8 cellular contexts compared by ENCODE assay signal in genomic region chr11:72103754-72104167, GRCh38. TPM values are rescaled to one million over a fixed set of nuclear protein-coding genes. Genes with fewer than 3 reads are reported as not detected.
DNase-seq lines count a peak whose midpoint lies in the region; ATAC-seq, FAIRE-seq and TF ChIP-seq lines count a peak whose summit lies in the region.

No MANE protein-coding gene starts in this region.

- H3K9me3 ChIP-seq in muscle layer of colon (ENCODE audit: low read length): no peaks in the 10 kb centered on the region

- H3K9ac ChIP-seq in muscle layer of colon (ENCODE audit: low read length): peak overlapping the region; percentile 58

- H3K27me3 ChIP-seq in bronchial epithelial cell (ENCODE audit: control insufficient read depth, insufficient read depth, low read length): no peaks in the 10 kb centered on the region
- H3K27me3 ChIP-seq in muscle layer of colon (ENCODE audit: control insufficient read depth in 1 of 2, insufficient read depth in 2 of 2, low read length in 2 of 2): no peaks in the 10 kb centered on the region

- TF ChIP-seq POLR2A in GM12891 (IDR thresholded peaks at IDR 0.05; ENCODE audit: low read depth, low read length): no peak

- peaks cover 38% of the 10 kb centered on the region for H3K4me1 Mint-ChIP-seq in stimulated activated naive CD8-positive, alpha-beta T cell treated with anti-CD3 and anti-CD28 coated beads, Interleukin-15, Interleukin-2, amounts not matched to agents 100 ng/mL and 50 ng/mL, for 24 hours (ENCODE audit: low read depth)

- H3K27ac Mint-ChIP-seq in stimulated activated naive CD8-positive, alpha-beta T cell treated with anti-CD3 and anti-CD28 coated beads, Interleukin-15, Interleukin-2, amounts not matched to agents 100 ng/mL and 50 ng/mL, for 24 hours: peak overlapping the region; percentile 94

- peaks cover 11% of the 10 kb centered on the region for H3K36me3 Mint-ChIP-seq in stimulated activated naive CD8-positive, alpha-beta T cell treated with anti-CD3 and anti-CD28 coated beads, Interleukin-15, Interleukin-2, amounts not matched to agents 100 ng/mL and 50 ng/mL, for 24 hours (ENCODE audit: low read depth)

- DNase-seq in stimulated activated naive CD8-positive, alpha-beta T cell treated with anti-CD3 and anti-CD28 coated beads, Interleukin-15, Interleukin-2, amounts not matched to agents 100 U/mL and 50 U/mL, for 24 hours: no peak
- no peak for DNase-seq in bronchial epithelial cell (ENCODE audit: low read depth)
- DNase-seq in NCI-H2081 (lab: John Stamatoyannopoulos, UW): no peak
- DNase-seq in GM12891 (ENCODE audit: insufficient read length, low spot score): no peak
- no peak for DNase-seq in NCI-H748 (lab: John Stamatoyannopoulos, UW; ENCODE audit: unreplicated experiment)

- H3K4me3 Mint-ChIP-seq in stimulated activated naive CD8-positive, alpha-beta T cell treated with anti-CD3 and anti-CD28 coated beads, Interleukin-15, Interleukin-2, amounts not matched to agents 100 ng/mL and 50 ng/mL, for 24 hours: peak overlapping the region; percentile 92

- TF ChIP-seq CTCF in bronchial epithelial cell (IDR thresholded peaks at IDR 0.05; ENCODE audit: insufficient read depth, low read length, severe bottlenecking): no peak

- no peaks in the 10 kb centered on the region for H3K27me3 Mint-ChIP-seq in stimulated activated naive CD8-positive, alpha-beta T cell treated with anti-CD3 and anti-CD28 coated beads, Interleukin-15, Interleukin-2, amounts not matched to agents 100 ng/mL and 50 ng/mL, for 24 hours

- ATAC-seq in stimulated activated naive CD8-positive, alpha-beta T cell treated with anti-CD3 and anti-CD28 coated beads, Interleukin-15, Interleukin-2, amounts not matched to agents 100 U/mL and 50 U/mL, for 24 hours: no peak
- ATAC-seq in GM21529 (IDR thresholded peaks at IDR 0.05; ENCODE audit: unreplicated experiment): no peak

- FAIRE-seq in bronchial epithelial cell (lab: Jason Lieb, UNC) (no peak), GM12891 (lab: Jason Lieb, UNC) (no peak)

- H3K36me3 ChIP-seq in bronchial epithelial cell (ENCODE audit: control insufficient read depth, insufficient read depth, low read length): peaks cover 13% of the 10 kb centered on the region
- H3K36me3 ChIP-seq in muscle layer of colon (ENCODE audit: insufficient read depth, low read length): peaks cover 23% of the 10 kb centered on the region

- H3K9me3 Mint-ChIP-seq in stimulated activated naive CD8-positive, alpha-beta T cell treated with anti-CD3 and anti-CD28 coated beads, Interleukin-15, Interleukin-2, amounts not matched to agents 100 ng/mL and 50 ng/mL, for 24 hours: no peaks in the 10 kb centered on the region

- H3K4me3 ChIP-seq in bronchial epithelial cell (ENCODE audit: low read depth, low read length): peak overlapping the region; percentile 26
- H3K4me3 ChIP-seq in muscle layer of colon (ENCODE audit: low read depth in 1 of 2, low read length in 2 of 2): peak overlapping the region in 1 of 2 donors; percentile 69

- H3K27ac ChIP-seq in muscle layer of colon (ENCODE audit: low read depth, low read length): peak overlapping the region; percentile 88

- H3K4me1 ChIP-seq in muscle layer of colon (ENCODE audit: insufficient read depth, low read length): peaks cover 39% of the 10 kb centered on the region

TF ChIP-seq in GM12891, 5 proteins besides CTCF, POLR2A, EP300 and RAD21:
- TF ChIP-seq SPI1 (IDR thresholded peaks at IDR 0.05; ENCODE audit: low read depth, low read length) (no peak), PAX5 (IDR thresholded peaks at IDR 0.05; ENCODE audit: insufficient read depth, low read length, severe bottlenecking) (no peak), POLR2AphosphoS5 (IDR thresholded peaks at IDR 0.05; ENCODE audit: low read depth, low read length) (no peak), TAF1 (IDR thresholded peaks at IDR 0.05; ENCODE audit: low read depth, low read length) (no peak), POU2F2 (IDR thresholded peaks at IDR 0.05; ENCODE audit: low read depth, low read length) (no peak)

RNA-seq across cellular contexts. Expression of gene LAMTOR1, which starts 0.7 kb away (rescaled TPM):
- total RNA-seq in bronchial epithelial cell: 79.2 and 128 TPM in 2 replicates
- 82.0 TPM for polyA plus RNA-seq in GM12891 (2012; ENCODE audit: low read depth, missing spikeins)

RNA-seq across cellular contexts. Expression of gene TOMT, which starts 2.0 kb away (rescaled TPM):
- not detected in 2 replicates for total RNA-seq in bronchial epithelial cell
- polyA plus RNA-seq in GM12891 (2012; ENCODE audit: low read depth, missing spikeins): not detected

RNA-seq across cellular contexts. Expression of gene ANAPC15, which starts 8.7 kb away (rescaled TPM):
- total RNA-seq in bronchial epithelial cell: 19.0 and 32.5 TPM in 2 replicates
- polyA plus RNA-seq in GM12891 (2012; ENCODE audit: low read depth, missing spikeins): 80.1 TPM

RNA-seq across cellular contexts. Expression of gene LRRC51, which starts 23.1 kb away (rescaled TPM):
- 2.6 and 3.2 TPM in 2 replicates for total RNA-seq in bronchial epithelial cell
- 4.9 TPM for polyA plus RNA-seq in GM12891 (2012; ENCODE audit: low read depth, missing spikeins)

RNA-seq across cellular contexts. Expression of gene NUMA1, which starts 23.4 kb away (rescaled TPM):
- total RNA-seq in bronchial epithelial cell: 52.7 and 79.1 TPM in 2 replicates
- 80.9 TPM for polyA plus RNA-seq in GM12891 (2012; ENCODE audit: low read depth, missing spikeins)
